In genomic region chr3:58222161-58222724, GRCh38 we compare ENCODE assay signal across 1 cellular context.
TF ChIP-seq lines count a peak whose summit lies in the region.

No MANE protein-coding gene starts in this region.

TF ChIP-seq in HepG2, 621 proteins besides CTCF, POLR2A, EP300 and RAD21 (continued from another document):
- no peak for TF ChIP-seq ZBTB34 (CRISPR knock-in tag; IDR thresholded peaks at IDR 0.05)
- no peak; the same call in 1 of the 2 replicates for TF ChIP-seq HMG20A (CRISPR knock-in tag; IDR thresholded peaks at IDR 0.05; ENCODE audit: borderline replicate concordance)
- TF ChIP-seq, protein P1, sequence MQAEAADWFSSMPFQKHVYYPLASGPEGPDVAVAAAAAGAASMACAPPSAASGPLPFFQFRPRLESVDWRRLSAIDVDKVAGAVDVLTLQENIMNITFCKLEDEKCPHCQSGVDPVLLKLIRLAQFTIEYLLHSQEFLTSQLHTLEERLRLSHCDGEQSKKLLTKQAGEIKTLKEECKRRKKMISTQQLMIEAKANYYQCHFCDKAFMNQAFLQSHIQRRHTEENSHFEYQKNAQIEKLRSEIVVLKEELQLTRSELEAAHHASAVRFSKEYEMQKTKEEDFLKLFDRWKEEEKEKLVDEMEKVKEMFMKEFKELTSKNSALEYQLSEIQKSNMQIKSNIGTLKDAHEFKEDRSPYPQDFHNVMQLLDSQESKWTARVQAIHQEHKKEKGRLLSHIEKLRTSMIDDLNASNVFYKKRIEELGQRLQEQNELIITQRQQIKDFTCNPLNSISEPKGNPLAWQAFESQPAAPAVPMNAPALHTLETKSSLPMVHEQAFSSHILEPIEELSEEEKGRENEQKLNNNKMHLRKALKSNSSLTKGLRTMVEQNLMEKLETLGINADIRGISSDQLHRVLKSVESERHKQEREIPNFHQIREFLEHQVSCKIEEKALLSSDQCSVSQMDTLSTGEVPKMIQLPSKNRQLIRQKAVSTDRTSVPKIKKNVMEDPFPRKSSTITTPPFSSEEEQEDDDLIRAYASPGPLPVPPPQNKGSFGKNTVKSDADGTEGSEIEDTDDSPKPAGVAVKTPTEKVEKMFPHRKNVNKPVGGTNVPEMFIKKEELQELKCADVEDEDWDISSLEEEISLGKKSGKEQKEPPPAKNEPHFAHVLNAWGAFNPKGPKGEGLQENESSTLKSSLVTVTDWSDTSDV (CRISPR knock-in tag; IDR thresholded peaks at IDR 0.05), result no peak
- no peak for TF ChIP-seq FOXK2 (IDR thresholded peaks at IDR 0.05)
- peak; percentile 29 for TF ChIP-seq ASH2L (IDR thresholded peaks at IDR 0.05; ENCODE audit: insufficient read length, low read depth, low read length)
- no peak for TF ChIP-seq TEAD2 (CRISPR knock-in tag; IDR thresholded peaks at IDR 0.05)
- no peak for TF ChIP-seq SPEN (CRISPR knock-in tag; IDR thresholded peaks at IDR 0.05; ENCODE audit: low read depth)
- no peak for TF ChIP-seq GPN1 (CRISPR knock-in tag; IDR thresholded peaks at IDR 0.05; ENCODE audit: borderline replicate concordance)
- no peak for TF ChIP-seq AGO2 (optimal IDR thresholded peaks at IDR 0.05; ENCODE audit: low read depth, low read length)
- no peak for TF ChIP-seq KDM2A (CRISPR knock-in tag; IDR thresholded peaks at IDR 0.05; ENCODE audit: borderline replicate concordance, low read depth)
- no peak for TF ChIP-seq ZNF441 (CRISPR knock-in tag; IDR thresholded peaks at IDR 0.05; ENCODE audit: borderline replicate concordance)
- no peak for TF ChIP-seq TAF1 (CRISPR knock-in tag; IDR thresholded peaks at IDR 0.05)
- no peak for TF ChIP-seq ZSCAN29 (CRISPR knock-in tag; conservative IDR thresholded peaks at IDR 0.05)
- TF ChIP-seq, protein P2, sequence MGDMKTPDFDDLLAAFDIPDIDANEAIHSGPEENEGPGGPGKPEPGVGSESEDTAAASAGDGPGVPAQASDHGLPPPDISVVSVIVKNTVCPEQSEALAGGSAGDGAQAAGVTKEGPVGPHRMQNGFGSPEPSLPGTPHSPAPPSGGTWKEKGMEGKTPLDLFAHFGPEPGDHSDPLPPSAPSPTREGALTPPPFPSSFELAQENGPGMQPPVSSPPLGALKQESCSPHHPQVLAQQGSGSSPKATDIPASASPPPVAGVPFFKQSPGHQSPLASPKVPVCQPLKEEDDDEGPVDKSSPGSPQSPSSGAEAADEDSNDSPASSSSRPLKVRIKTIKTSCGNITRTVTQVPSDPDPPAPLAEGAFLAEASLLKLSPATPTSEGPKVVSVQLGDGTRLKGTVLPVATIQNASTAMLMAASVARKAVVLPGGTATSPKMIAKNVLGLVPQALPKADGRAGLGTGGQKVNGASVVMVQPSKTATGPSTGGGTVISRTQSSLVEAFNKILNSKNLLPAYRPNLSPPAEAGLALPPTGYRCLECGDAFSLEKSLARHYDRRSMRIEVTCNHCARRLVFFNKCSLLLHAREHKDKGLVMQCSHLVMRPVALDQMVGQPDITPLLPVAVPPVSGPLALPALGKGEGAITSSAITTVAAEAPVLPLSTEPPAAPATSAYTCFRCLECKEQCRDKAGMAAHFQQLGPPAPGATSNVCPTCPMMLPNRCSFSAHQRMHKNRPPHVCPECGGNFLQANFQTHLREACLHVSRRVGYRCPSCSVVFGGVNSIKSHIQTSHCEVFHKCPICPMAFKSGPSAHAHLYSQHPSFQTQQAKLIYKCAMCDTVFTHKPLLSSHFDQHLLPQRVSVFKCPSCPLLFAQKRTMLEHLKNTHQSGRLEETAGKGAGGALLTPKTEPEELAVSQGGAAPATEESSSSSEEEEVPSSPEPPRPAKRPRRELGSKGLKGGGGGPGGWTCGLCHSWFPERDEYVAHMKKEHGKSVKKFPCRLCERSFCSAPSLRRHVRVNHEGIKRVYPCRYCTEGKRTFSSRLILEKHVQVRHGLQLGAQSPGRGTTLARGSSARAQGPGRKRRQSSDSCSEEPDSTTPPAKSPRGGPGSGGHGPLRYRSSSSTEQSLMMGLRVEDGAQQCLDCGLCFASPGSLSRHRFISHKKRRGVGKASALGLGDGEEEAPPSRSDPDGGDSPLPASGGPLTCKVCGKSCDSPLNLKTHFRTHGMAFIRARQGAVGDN (CRISPR knock-in tag; IDR thresholded peaks at IDR 0.05), result no peak
- TF ChIP-seq TGIF2 (CRISPR knock-in tag; IDR thresholded peaks at IDR 0.05), result no peak
- no peak for TF ChIP-seq KLF9 (CRISPR knock-in tag; IDR thresholded peaks at IDR 0.05; ENCODE audit: low read depth)
- peak; percentile 45; the same call in 1 of the 2 replicates for TF ChIP-seq TCF7 (IDR thresholded peaks at IDR 0.05; ENCODE audit: low read depth)
- no peak for TF ChIP-seq RELA (CRISPR knock-in tag; IDR thresholded peaks at IDR 0.05)
- no peak for TF ChIP-seq ZNF121 (CRISPR knock-in tag; IDR thresholded peaks at IDR 0.05)
- peak; percentile 39 for TF ChIP-seq PAXIP1 (CRISPR knock-in tag; conservative IDR thresholded peaks at IDR 0.05)
- TF ChIP-seq ZNF75D (CRISPR knock-in tag; IDR thresholded peaks at IDR 0.05; ENCODE audit: borderline replicate concordance), result no peak
- TF ChIP-seq MIER2 (CRISPR knock-in tag; IDR thresholded peaks at IDR 0.05), result no peak
- TF ChIP-seq MEF2D (CRISPR knock-in tag; IDR thresholded peaks at IDR 0.05), result no peak; the same call in 1 of the 2 replicates
- TF ChIP-seq TP53 (CRISPR knock-in tag; conservative IDR thresholded peaks at IDR 0.05), result no peak
- TF ChIP-seq KAT7 (CRISPR knock-in tag; IDR thresholded peaks at IDR 0.05; ENCODE audit: borderline replicate concordance), result no peak
- TF ChIP-seq, protein P3, sequence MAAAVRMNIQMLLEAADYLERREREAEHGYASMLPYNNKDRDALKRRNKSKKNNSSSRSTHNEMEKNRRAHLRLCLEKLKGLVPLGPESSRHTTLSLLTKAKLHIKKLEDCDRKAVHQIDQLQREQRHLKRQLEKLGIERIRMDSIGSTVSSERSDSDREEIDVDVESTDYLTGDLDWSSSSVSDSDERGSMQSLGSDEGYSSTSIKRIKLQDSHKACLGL (CRISPR knock-in tag; IDR thresholded peaks at IDR 0.05), result no peak
- no peak for TF ChIP-seq ZNF550 (CRISPR knock-in tag; IDR thresholded peaks at IDR 0.05; ENCODE audit: borderline replicate concordance)
- peak; percentile 24; the same call in 1 of the 2 replicates for TF ChIP-seq ZGPAT (CRISPR knock-in tag; IDR thresholded peaks at IDR 0.05)
- no peak for TF ChIP-seq PHB2 (IDR thresholded peaks at IDR 0.05; ENCODE audit: partially characterized antibody)
- TF ChIP-seq GLI4 (CRISPR knock-in tag; IDR thresholded peaks at IDR 0.05; ENCODE audit: borderline replicate concordance), result no peak
- TF ChIP-seq GTF3A (CRISPR knock-in tag; conservative IDR thresholded peaks at IDR 0.05), result no peak
- no peak for TF ChIP-seq NFYC (CRISPR knock-in tag; IDR thresholded peaks at IDR 0.05)
- peak; percentile 78 for TF ChIP-seq TBX2 (CRISPR knock-in tag; IDR thresholded peaks at IDR 0.05; ENCODE audit: borderline replicate concordance)
- no peak for TF ChIP-seq ELF1 (CRISPR knock-in tag; IDR thresholded peaks at IDR 0.05)
- TF ChIP-seq KAT2B (IDR thresholded peaks at IDR 0.05; ENCODE audit: borderline replicate concordance, low read depth, low read length), result no peak
- TF ChIP-seq CBX5 (CRISPR knock-in tag; IDR thresholded peaks at IDR 0.05; ENCODE audit: borderline replicate concordance), result no peak
- no peak for TF ChIP-seq ZNF20 (CRISPR knock-in tag; IDR thresholded peaks at IDR 0.05)
- no peak for TF ChIP-seq TCF12 (IDR thresholded peaks at IDR 0.05)
- no peak for TF ChIP-seq TCF12 (CRISPR knock-in tag; IDR thresholded peaks at IDR 0.05)
- peak; percentile 53; the same call in 1 of the 2 replicates for TF ChIP-seq ZBTB20 (CRISPR knock-in tag; IDR thresholded peaks at IDR 0.05; ENCODE audit: borderline replicate concordance, low read depth)
- no peak for TF ChIP-seq CBX2 (IDR thresholded peaks at IDR 0.05; ENCODE audit: low read depth, low read length)
- TF ChIP-seq CBX2 (CRISPR knock-in tag; IDR thresholded peaks at IDR 0.05; ENCODE audit: low read depth), result no peak
- TF ChIP-seq, protein P4, sequence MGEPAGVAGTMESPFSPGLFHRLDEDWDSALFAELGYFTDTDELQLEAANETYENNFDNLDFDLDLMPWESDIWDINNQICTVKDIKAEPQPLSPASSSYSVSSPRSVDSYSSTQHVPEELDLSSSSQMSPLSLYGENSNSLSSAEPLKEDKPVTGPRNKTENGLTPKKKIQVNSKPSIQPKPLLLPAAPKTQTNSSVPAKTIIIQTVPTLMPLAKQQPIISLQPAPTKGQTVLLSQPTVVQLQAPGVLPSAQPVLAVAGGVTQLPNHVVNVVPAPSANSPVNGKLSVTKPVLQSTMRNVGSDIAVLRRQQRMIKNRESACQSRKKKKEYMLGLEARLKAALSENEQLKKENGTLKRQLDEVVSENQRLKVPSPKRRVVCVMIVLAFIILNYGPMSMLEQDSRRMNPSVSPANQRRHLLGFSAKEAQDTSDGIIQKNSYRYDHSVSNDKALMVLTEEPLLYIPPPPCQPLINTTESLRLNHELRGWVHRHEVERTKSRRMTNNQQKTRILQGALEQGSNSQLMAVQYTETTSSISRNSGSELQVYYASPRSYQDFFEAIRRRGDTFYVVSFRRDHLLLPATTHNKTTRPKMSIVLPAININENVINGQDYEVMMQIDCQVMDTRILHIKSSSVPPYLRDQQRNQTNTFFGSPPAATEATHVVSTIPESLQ (CRISPR knock-in tag; conservative IDR thresholded peaks at IDR 0.05), result no peak
- no peak for TF ChIP-seq ZNF234 (CRISPR knock-in tag; conservative IDR thresholded peaks at IDR 0.05)
- no peak for TF ChIP-seq HMGA1 (CRISPR knock-in tag; conservative IDR thresholded peaks at IDR 0.05)
